In the genomic region with DNA sequence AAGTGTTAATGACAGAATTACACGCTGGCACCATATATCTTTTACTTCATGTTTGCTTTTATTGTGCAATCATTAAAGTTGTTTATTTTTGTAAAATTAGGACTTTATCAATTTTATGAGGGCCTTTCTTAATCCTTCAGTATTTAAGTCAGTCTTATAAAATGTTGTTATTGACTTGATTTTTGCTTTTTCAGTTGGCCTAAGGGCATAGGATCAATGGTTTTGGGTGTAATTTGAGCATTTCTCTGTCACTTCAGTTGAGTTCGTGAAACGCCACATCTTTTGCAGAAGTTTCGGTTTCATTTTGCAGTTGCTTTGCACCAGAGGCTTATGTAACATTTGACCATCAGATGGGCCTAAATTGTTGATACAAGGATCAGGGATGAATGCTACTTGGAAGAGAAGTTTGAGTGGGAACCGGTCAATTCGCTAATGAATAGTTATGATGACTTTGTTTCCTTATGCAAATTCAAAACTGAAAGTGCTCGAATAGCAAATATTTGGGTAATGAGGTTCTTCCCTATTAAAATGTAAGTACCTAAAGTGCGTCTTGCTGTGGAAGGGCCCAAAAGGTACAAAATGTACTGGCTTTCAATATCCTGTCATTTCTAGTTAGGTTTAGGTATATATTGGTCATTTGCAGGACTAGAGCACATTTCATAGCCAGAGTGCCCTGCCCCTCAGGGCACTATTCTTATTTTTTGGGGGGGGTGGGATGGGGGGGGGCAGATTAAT, we compare ENCODE assay signal across 9 cellular contexts.
DNase-seq lines count a peak whose midpoint lies in the region; ATAC-seq and TF ChIP-seq lines count a peak whose summit lies in the region.
"Had no signal": no experiment of that assay in that cellular context is flagged by ENCODE, and none has a peak within 500 bp of the region (broad histone marks: within the 10 kb centered on the region; RNA-seq: fewer than 3 reads in every experiment).

No MANE protein-coding gene starts in this region.

- ATAC-seq in activated T-cell treated with anti-CD3 and anti-CD28 coated beads, Interleukin-2, amount 50 U/mL, for 4 hours, result no peak

- no peak overlapping the region for H3K27ac Mint-ChIP-seq in chondrocyte (ENCODE audit: unreplicated experiment)

- no peaks in the 10 kb centered on the region for H3K27me3 ChIP-seq in skeletal muscle tissue (ENCODE audit: control insufficient read depth in 3 of 3, insufficient read depth in 3 of 3, low read length in 3 of 3)

- H3K4me1 Mint-ChIP-seq in activated T-cell treated with anti-CD3 and anti-CD28 coated beads, Interleukin-2, amount 50 U/mL, for 4 hours (ENCODE audit: low read depth), result peaks cover 16% of the 10 kb centered on the region
- peaks cover 16% of the 10 kb centered on the region for H3K4me1 Mint-ChIP-seq in chondrocyte (ENCODE audit: low read depth)

- no peaks in the 10 kb centered on the region for H3K36me3 ChIP-seq in skeletal muscle tissue (ENCODE audit: control insufficient read depth in 3 of 3, insufficient read depth in 3 of 3, low read length in 3 of 3)

- TF ChIP-seq CTCF in cardiac fibroblast (IDR thresholded peaks at IDR 0.05; ENCODE audit: low read depth, low read length), result no peak
- TF ChIP-seq CTCF in chondrocyte (IDR thresholded peaks at IDR 0.05), result no peak

- no peak for DNase-seq in activated T-cell treated with anti-CD3 and anti-CD28 coated beads, Interleukin-2, amount 50 U/mL, for 4 hours
- no peak for DNase-seq in activated T-cell treated with anti-CD3 and anti-CD28 coated beads, Interleukin-2, amount 50 U/mL, for 1 hour
- DNase-seq in KG1 (lab: John Stamatoyannopoulos, UW), result peak; percentile 42
- DNase-seq in cardiac fibroblast (ENCODE audit: low read depth in 2 of 2), result peak; percentile 7 to 47
- DNase-seq in chondrocyte (ENCODE audit: low spot score), result no peak
- no peak for DNase-seq in activated gamma-delta T cell (lab: John Stamatoyannopoulos, UW)
- no peak for DNase-seq in NCI-H69 (lab: John Stamatoyannopoulos, UW)
- DNase-seq: DND-41 had no signal

- H3K4me1 ChIP-seq in skeletal muscle tissue (ENCODE audit: control insufficient read depth in 3 of 3, insufficient read depth in 3 of 3, low read length in 3 of 3), result peaks cover 0 to 9% (median 3%) of the 10 kb centered on the region in 3 donors

- no peaks in the 10 kb centered on the region for H3K36me3 Mint-ChIP-seq in activated T-cell treated with anti-CD3 and anti-CD28 coated beads, Interleukin-2, amount 50 U/mL, for 4 hours (ENCODE audit: insufficient read depth)
- no peaks in the 10 kb centered on the region for H3K36me3 Mint-ChIP-seq in chondrocyte (ENCODE audit: low read depth)

- no peaks in the 10 kb centered on the region for H3K9me3 ChIP-seq in skeletal muscle tissue (ENCODE audit: control insufficient read depth in 3 of 3, low read length in 3 of 3)

- peaks cover 2% of the 10 kb centered on the region for H3K27me3 Mint-ChIP-seq in activated T-cell treated with anti-CD3 and anti-CD28 coated beads, Interleukin-2, amount 50 U/mL, for 4 hours (ENCODE audit: low read depth)
- H3K27me3 Mint-ChIP-seq in chondrocyte (ENCODE audit: low read depth), result peaks cover 2% of the 10 kb centered on the region

- H3K9ac ChIP-seq in skeletal muscle tissue (ENCODE audit: low read depth in 1 of 3, low read length in 3 of 3), result peak overlapping the region in 1 of 3 donors; percentile 25

- peak overlapping the region; percentile 70 for H3K4me3 Mint-ChIP-seq in activated T-cell treated with anti-CD3 and anti-CD28 coated beads, Interleukin-2, amount 50 U/mL, for 4 hours
- H3K4me3 Mint-ChIP-seq in chondrocyte (ENCODE audit: unreplicated experiment), result no peak overlapping the region

- H3K4me3 ChIP-seq in cardiac fibroblast (replicated peaks in 1 of 2; ENCODE audit: low read depth in 2 of 2, low read length in 2 of 2) (peak overlapping the region in 1 of 2 donors; percentile 2), skeletal muscle tissue (ENCODE audit: low read length in 3 of 3) (peak overlapping the region in 2 of 3 donors; percentile 24 to 52)

- peak overlapping the region; percentile 18 for H3K27ac ChIP-seq in skeletal muscle tissue (ENCODE audit: low read depth, low read length)

- no peaks in the 10 kb centered on the region for H3K9me3 Mint-ChIP-seq in activated T-cell treated with anti-CD3 and anti-CD28 coated beads, Interleukin-2, amount 50 U/mL, for 4 hours
- no peaks in the 10 kb centered on the region for H3K9me3 Mint-ChIP-seq in chondrocyte (ENCODE audit: low read depth)

Comparison
In these comparisons a context has a peak if more than half of its experiments do, and no peak if none do; other contexts are left out.
1. DNase-seq: peak in KG1 (single experiment) and cardiac fibroblast (2 of 2); none in activated T-cell treated with anti-CD3 and anti-CD28 coated beads, Interleukin-2, amount 50 U/mL, for 4 hours (single experiment), activated T-cell treated with anti-CD3 and anti-CD28 coated beads, Interleukin-2, amount 50 U/mL, for 1 hour (single experiment), chondrocyte (single experiment), activated gamma-delta T cell (single experiment) and NCI-H69 (single experiment).